1 cellular context compared by ENCODE assay signal in genomic region chr3:72322264-72322976, GRCh38.
TF ChIP-seq lines count a peak whose summit lies in the region.

No MANE protein-coding gene starts in this region.

TF ChIP-seq in K562, 482 proteins besides CTCF, POLR2A, EP300 and RAD21 (continued from another document and continues in another):
- no peak for TF ChIP-seq NR2F6 (CRISPR knock-in tag; IDR thresholded peaks at IDR 0.05)
- TF ChIP-seq ZBTB7A (IDR thresholded peaks at IDR 0.05; ENCODE audit: borderline replicate concordance, control insufficient read depth, low read depth, low read length): no peak
- no peak for TF ChIP-seq ZBTB43 (CRISPR knock-in tag; IDR thresholded peaks at IDR 0.05)
- no peak for TF ChIP-seq SIN3B (IDR thresholded peaks at IDR 0.05; ENCODE audit: low read depth)
- TF ChIP-seq HMG20A (CRISPR knock-in tag; conservative IDR thresholded peaks at IDR 0.05): no peak
- no peak for TF ChIP-seq ATF1 (CRISPR knock-in tag; IDR thresholded peaks at IDR 0.05)
- TF ChIP-seq ATF1 (tag; IDR thresholded peaks at IDR 0.05): peak; percentile 71
- no peak for TF ChIP-seq ZBTB5 (IDR thresholded peaks at IDR 0.05)
- TF ChIP-seq ZNF589 (CRISPR knock-in tag; IDR thresholded peaks at IDR 0.05; ENCODE audit: low read depth): peak; percentile 93
- TF ChIP-seq MAZ (CRISPR knock-in tag; conservative IDR thresholded peaks at IDR 0.05 in 1 of 2, IDR thresholded peaks at IDR 0.05 in 1 of 2): peak; percentile 23 to 54; a peak in 1 of 4 replicates
- no peak for TF ChIP-seq SAFB2 (IDR thresholded peaks at IDR 0.05; ENCODE audit: borderline replicate concordance, low read depth, low read length, severe bottlenecking)
- TF ChIP-seq NCOR1 (IDR thresholded peaks at IDR 0.05): no peak
- no peak for TF ChIP-seq ARHGAP35 (IDR thresholded peaks at IDR 0.05; ENCODE audit: partially characterized antibody)
- TF ChIP-seq HDGF (IDR thresholded peaks at IDR 0.05): no peak
- TF ChIP-seq PPARD (CRISPR knock-in tag; IDR thresholded peaks at IDR 0.05): no peak
- no peak for TF ChIP-seq SIRT6 (IDR thresholded peaks at IDR 0.05; ENCODE audit: low read depth, low read length)
- peak; percentile 73; the same call in 1 of the 2 replicates for TF ChIP-seq ZBTB9 (CRISPR knock-in tag; IDR thresholded peaks at IDR 0.05)
- TF ChIP-seq ZBTB17 (CRISPR knock-in tag; IDR thresholded peaks at IDR 0.05): no peak; the same call in 1 of the 2 replicates
- TF ChIP-seq JUNB (CRISPR knock-in tag; conservative IDR thresholded peaks at IDR 0.05): no peak
- no peak for TF ChIP-seq ZNF121 (CRISPR knock-in tag; conservative IDR thresholded peaks at IDR 0.05)
- no peak for TF ChIP-seq TARDBP (IDR thresholded peaks at IDR 0.05)
- TF ChIP-seq FOSL1 (tag; conservative IDR thresholded peaks at IDR 0.05): peak; percentile 54
- no peak for TF ChIP-seq HDAC3 (IDR thresholded peaks at IDR 0.05; ENCODE audit: borderline replicate concordance, partially characterized antibody)
- TF ChIP-seq SMAD1 (IDR thresholded peaks at IDR 0.05; ENCODE audit: low read depth, low read length, partially characterized antibody): peak; percentile 65
- TF ChIP-seq ZBTB49 (CRISPR knock-in tag; IDR thresholded peaks at IDR 0.05; ENCODE audit: borderline replicate concordance): no peak
- TF ChIP-seq STAT5A (IDR thresholded peaks at IDR 0.05; ENCODE audit: borderline replicate concordance, low read length): no peak
- TF ChIP-seq ZNF318 (IDR thresholded peaks at IDR 0.05; ENCODE audit: borderline replicate concordance in 1 of 2, low read depth in 1 of 2): peak in 1 of 2 experiments; percentile 60; a peak in 1 of 4 replicates
- TF ChIP-seq CXXC5 (CRISPR knock-in tag; IDR thresholded peaks at IDR 0.05): peak; percentile 84
- TF ChIP-seq HNRNPLL (IDR thresholded peaks at IDR 0.05; ENCODE audit: low read depth, low read length, poor library complexity, severe bottlenecking): no peak
- TF ChIP-seq TSC22D4 (tag; IDR thresholded peaks at IDR 0.05): no peak
- TF ChIP-seq ZNF253 (CRISPR knock-in tag; conservative IDR thresholded peaks at IDR 0.05): no peak
- TF ChIP-seq ZC3H4 (CRISPR knock-in tag; IDR thresholded peaks at IDR 0.05; ENCODE audit: borderline replicate concordance): no peak
